Comparison of ENCODE assay signal across 23 cellular contexts in the genomic region with DNA sequence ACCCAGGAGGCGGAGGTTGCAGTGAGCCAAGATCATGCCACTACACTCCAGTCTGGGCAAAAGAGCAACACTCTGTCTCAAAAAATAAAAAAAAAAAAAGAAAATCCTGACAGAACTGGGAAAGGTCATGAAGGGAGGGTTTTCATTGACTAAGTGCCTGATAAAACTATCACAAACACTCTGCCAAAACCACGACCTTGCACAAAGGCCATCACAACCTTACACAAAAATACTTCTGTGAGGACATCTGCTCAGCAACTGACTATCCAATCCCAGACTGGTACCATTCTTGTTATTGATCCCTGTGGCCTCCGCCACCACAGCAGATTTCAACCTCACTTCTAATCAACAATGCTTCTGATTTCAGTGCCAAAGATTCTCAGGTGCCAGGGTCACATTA. TPM values are rescaled to one million over a fixed set of nuclear protein-coding genes. Genes with fewer than 3 reads are reported as not detected.
DNase-seq lines count a peak whose midpoint lies in the region; ATAC-seq and TF ChIP-seq lines count a peak whose summit lies in the region.
"Had no signal": no experiment of that assay in that cellular context is flagged by ENCODE, and none has a peak within 500 bp of the region (broad histone marks: within the 10 kb centered on the region; RNA-seq: fewer than 3 reads in every experiment).

No MANE protein-coding gene starts in this region.

- H2BK20ac ChIP-seq in H9 (ENCODE audit: low read depth, low read length, poor library complexity, severe bottlenecking): no peak overlapping the region

- H4K91ac ChIP-seq in H9 (ENCODE audit: insufficient read length, low read depth, low read length): no peak overlapping the region

- no peak overlapping the region for H4K8ac ChIP-seq in H9 (replicated peaks; ENCODE audit: insufficient read length, low read depth, low read length)

- no peak overlapping the region for H3K4ac ChIP-seq in H9 (ENCODE audit: low read depth, low read length)

- H3K27me3 Mint-ChIP-seq in activated CD4-positive, alpha-beta T cell treated with anti-CD3 and anti-CD28 coated beads, Interleukin-2, amount 10 ng/mL, durations not matched to agents 24 days and 14 days: peaks cover 9% of the 10 kb centered on the region
- H3K27me3 Mint-ChIP-seq in H9 (ENCODE audit: low read depth): no peaks in the 10 kb centered on the region

- H3K23ac ChIP-seq in H9 (ENCODE audit: insufficient read length, low read depth, low read length): no peak overlapping the region

- H3K14ac ChIP-seq in H9 (ENCODE audit: insufficient read depth, low read length): no peak overlapping the region

- WGBS in H9 (ENCODE audit: extremely low coverage, insufficient read length, low lambda C conversion rate): no CpG with 5 or more reads among the region's 3 CpGs
- WGBS in adrenal gland, 4 donors: 51 to 71% (median 56%) methylated on average over 3 of the region's 3 CpGs

- H3K56ac ChIP-seq in H9 (ENCODE audit: insufficient read length, low read depth, low read length): no peak overlapping the region

- H3K27me3 ChIP-seq in H9 (ENCODE audit: insufficient read depth, low read length) (no peaks in the 10 kb centered on the region), adrenal gland (no peaks in the 10 kb centered on the region)
- H3K27me3 ChIP-seq: BLaER1 treated with 17β-estradiol and CSF1 and Interleukin-3, amounts not matched to agents 10 nM and 100 nM had no signal

- H3K4me1 ChIP-seq in H9 (ENCODE audit: insufficient read depth, low read length) (peaks cover 3% of the 10 kb centered on the region; the same call in 1 of the 2 replicates), adrenal gland (replicated peaks in 1 of 2) (peaks cover 0 to 5% of the 10 kb centered on the region in 2 donors)
- H3K4me1 ChIP-seq: A549, Caco-2 had no signal

- ATAC-seq in GM21423 (IDR thresholded peaks at IDR 0.05; ENCODE audit: unreplicated experiment) (no peak), GM18867 (IDR thresholded peaks at IDR 0.05; ENCODE audit: unreplicated experiment) (no peak)
- ATAC-seq: A549; CD8-positive, alpha-beta T cell; GM12878 had no signal

- H3K4me3 ChIP-seq in adrenal gland: no peak overlapping the region
- H3K4me3 ChIP-seq in foreskin fibroblast (ENCODE audit: low read depth in 1 of 2, low read length in 2 of 2): no peak overlapping the region
- H3K4me3 ChIP-seq: A549; BLaER1 treated with 17β-estradiol and CSF1 and Interleukin-3, amounts not matched to agents 10 nM and 100 nM; GM12878 had no signal

- no peak overlapping the region for H2AFZ ChIP-seq in H9 (ENCODE audit: low read length)

- no peaks in the 10 kb centered on the region for H3K23me2 ChIP-seq in H9 (ENCODE audit: insufficient read length, low read depth, low read length, poor library complexity, severe bottlenecking)

- no peak overlapping the region for H2AK5ac ChIP-seq in H9 (ENCODE audit: insufficient read length, low read length)

- no peak for TF ChIP-seq CTCF in H9 (conservative IDR thresholded peaks at IDR 0.05)
- no peak for TF ChIP-seq CTCF in adrenal gland (IDR thresholded peaks at IDR 0.05)
- no peak for TF ChIP-seq CTCF in foreskin fibroblast (IDR thresholded peaks at IDR 0.05; ENCODE audit: low read depth, low read length)

- no peak overlapping the region for H3K4me2 ChIP-seq in H9 (ENCODE audit: insufficient read depth, insufficient read length, low read length)
- H3K4me2 ChIP-seq: A549; BLaER1 treated with 17β-estradiol and CSF1 and Interleukin-3, amounts not matched to agents 10 nM and 100 nM had no signal

- no peak overlapping the region for H2BK12ac ChIP-seq in H9 (ENCODE audit: insufficient read length, low read depth, low read length)

- peak; percentile 32 for DNase-seq in activated CD4-positive, alpha-beta T cell treated with anti-CD3 and anti-CD28 coated beads, Interleukin-2, amount 10 ng/mL, durations not matched to agents 24 days and 14 days
- DNase-seq in activated CD4-positive, alpha-beta T cell treated with anti-CD3 and anti-CD28 coated beads, Interleukin-2, amount 50 U/mL, for 48 hours: no peak
- no peak for DNase-seq in H9
- DNase-seq in adrenal gland: peak; percentile 32 to 80 (median 66)
- DNase-seq in foreskin fibroblast: peak; percentile 8 to 16
- DNase-seq in DMS53 (lab: John Stamatoyannopoulos, UW): no peak
- DNase-seq: AML-193; Caco-2; Calu3; CD4-positive, alpha-beta T cell; CD8-positive, alpha-beta T cell; DMS79; DND-41; EL; GDM1 had no signal

- no peak overlapping the region for H3K4me3 Mint-ChIP-seq in activated CD4-positive, alpha-beta T cell treated with anti-CD3 and anti-CD28 coated beads, Interleukin-2, amount 10 ng/mL, durations not matched to agents 24 days and 14 days
- H3K4me3 Mint-ChIP-seq in H9: no peak overlapping the region
- H3K4me3 Mint-ChIP-seq: B cell; CD4-positive, alpha-beta T cell; CD8-positive, alpha-beta T cell had no signal

- H3K4me1 Mint-ChIP-seq in activated CD4-positive, alpha-beta T cell treated with anti-CD3 and anti-CD28 coated beads, Interleukin-2, amount 10 ng/mL, durations not matched to agents 24 days and 14 days: peaks cover 15% of the 10 kb centered on the region
- H3K4me1 Mint-ChIP-seq in H9: peaks cover 10% of the 10 kb centered on the region in 2 experiments
- H3K4me1 Mint-ChIP-seq: B cell had no signal

- no peak overlapping the region for H3T11ph ChIP-seq in H9 (ENCODE audit: low read length)

- H4K20me1 ChIP-seq in H9 (ENCODE audit: control insufficient read depth, insufficient read depth, insufficient read length): no peaks in the 10 kb centered on the region
- H4K20me1 ChIP-seq: BLaER1 treated with 17β-estradiol and CSF1 and Interleukin-3, amounts not matched to agents 10 nM and 100 nM had no signal

- H2BK5ac ChIP-seq in H9 (ENCODE audit: insufficient read length, low read length): no peak overlapping the region

- no peaks in the 10 kb centered on the region for H3K36me3 ChIP-seq in adrenal gland (replicated peaks in 1 of 2)
- H3K36me3 ChIP-seq: BLaER1 treated with 17β-estradiol and CSF1 and Interleukin-3, amounts not matched to agents 10 nM and 100 nM had no signal

- intact Hi-C loops in activated CD4-positive, alpha-beta T cell treated with anti-CD3 and anti-CD28 coated beads, Interleukin-2, amount 10 ng/mL, durations not matched to agents 24 days and 14 days (cut with micrococcal nuclease): loop anchor here (5.0 kb wide), 2 partner anchors 37 to 48 kb away; no protein-coding TSS in a partner anchor
- intact Hi-C loops in adrenal gland (cut with DNase I): no loop called here

- H3K36me3 Mint-ChIP-seq in activated CD4-positive, alpha-beta T cell treated with anti-CD3 and anti-CD28 coated beads, Interleukin-2, amount 10 ng/mL, durations not matched to agents 24 days and 14 days (ENCODE audit: low read depth): peaks cover 3% of the 10 kb centered on the region
- H3K36me3 Mint-ChIP-seq in H9 (ENCODE audit: insufficient read depth in 1 of 3, low read depth in 3 of 3): no peaks in the 10 kb centered on the region; a peak in 1 of 7 replicates
- H3K36me3 Mint-ChIP-seq: CD8-positive, alpha-beta T cell had no signal

- no peaks in the 10 kb centered on the region for H3K79me1 ChIP-seq in H9 (ENCODE audit: insufficient read depth, low read depth, low read length, poor library complexity, severe bottlenecking)

- no peaks in the 10 kb centered on the region for H3K79me2 ChIP-seq in H9 (ENCODE audit: insufficient read depth, low read length)

- TF ChIP-seq POLR2A in adrenal gland (IDR thresholded peaks at IDR 0.05): no peak

- no peak overlapping the region for H3K9ac ChIP-seq in H9 (ENCODE audit: extremely low read depth, insufficient read length, low read length)
- H3K9ac ChIP-seq: BLaER1 treated with 17β-estradiol and CSF1 and Interleukin-3, amounts not matched to agents 10 nM and 100 nM had no signal

- no peak overlapping the region for H3K27ac Mint-ChIP-seq in activated CD4-positive, alpha-beta T cell treated with anti-CD3 and anti-CD28 coated beads, Interleukin-2, amount 10 ng/mL, durations not matched to agents 24 days and 14 days
- H3K27ac Mint-ChIP-seq in H9: no peak overlapping the region
- H3K27ac Mint-ChIP-seq: B cell; CD4-positive, alpha-beta T cell; CD8-positive, alpha-beta T cell had no signal

- H3K9me3 ChIP-seq in H9 (ENCODE audit: control insufficient read depth, low read depth, low read length): no peaks in the 10 kb centered on the region
- no peaks in the 10 kb centered on the region for H3K9me3 ChIP-seq in adrenal gland (replicated peaks in 1 of 3)
- H3K9me3 ChIP-seq: A549, Caco-2 had no signal

- peak overlapping the region; percentile 97; the same call in 1 of the 2 replicates for H2BK15ac ChIP-seq in H9 (ENCODE audit: low read depth, low read length)

- no peak overlapping the region for H3K27ac ChIP-seq in H9 (ENCODE audit: insufficient read length, low read depth, low read length)
- peak overlapping the region in 2 of 5 donors; percentile 6 to 66 for H3K27ac ChIP-seq in adrenal gland
- H3K27ac ChIP-seq: 22Rv1; A549; BLaER1 treated with 17β-estradiol and CSF1 and Interleukin-3, amounts not matched to agents 10 nM and 100 nM; C4-2B had no signal

- no peak overlapping the region for H2BK120ac ChIP-seq in H9 (ENCODE audit: low read depth, low read length, poor library complexity, severe bottlenecking)

- no peak overlapping the region for H4K5ac ChIP-seq in H9 (ENCODE audit: insufficient read length, low read depth, low read length)

- no peak overlapping the region for H3K18ac ChIP-seq in H9 (ENCODE audit: insufficient read length, low read depth, low read length)

- peaks cover 3% of the 10 kb centered on the region for H3K9me3 Mint-ChIP-seq in activated CD4-positive, alpha-beta T cell treated with anti-CD3 and anti-CD28 coated beads, Interleukin-2, amount 10 ng/mL, durations not matched to agents 24 days and 14 days
- H3K9me3 Mint-ChIP-seq in H9: no peaks in the 10 kb centered on the region

RNA-seq across cellular contexts. Expression of a gene that starts 40.1 kb away (rescaled TPM):
- total RNA-seq in activated CD4-positive, alpha-beta T cell treated with anti-CD3 and anti-CD28 coated beads, Interleukin-2, amount 10 ng/mL, durations not matched to agents 24 days and 14 days: 54.1 and 54.8 TPM in 2 replicates
- 38.3 and 39.0 TPM in 2 replicates for total RNA-seq in H9 (2021)
- 10 to 100 TPM; 12.7 to 85.3 (median 19.5) TPM for total RNA-seq in adrenal gland
- 10 to 100 TPM; 15.3 to 66.4 (median 29.1) TPM for polyA plus RNA-seq in adrenal gland

Comparison
In these comparisons a context has a peak if more than half of its experiments do, and no peak if none do; other contexts are left out.
1. DNase-seq: peak in activated CD4-positive, alpha-beta T cell treated with anti-CD3 and anti-CD28 coated beads, Interleukin-2, amount 10 ng/mL, durations not matched to agents 24 days and 14 days (single experiment), adrenal gland (7 of 7) and foreskin fibroblast (2 of 2); none in activated CD4-positive, alpha-beta T cell treated with anti-CD3 and anti-CD28 coated beads, Interleukin-2, amount 50 U/mL, for 48 hours (0 of 2), H9 (single experiment) and DMS53 (single experiment).